ENCODE assay signal across 22 cellular contexts in genomic region chr9:134917431-134918373, GRCh38. TPM values are rescaled to one million over a fixed set of nuclear protein-coding genes. Genes with fewer than 3 reads are reported as not detected.
DNase-seq lines count a peak whose midpoint lies in the region; ATAC-seq and TF ChIP-seq lines count a peak whose summit lies in the region.
"Had no signal": no experiment of that assay in that cellular context is flagged by ENCODE, and none has a peak within 500 bp of the region (broad histone marks: within the 10 kb centered on the region; RNA-seq: fewer than 3 reads in every experiment).

TSS of gene FCN1 (minus strand) at chr9:134917912. CDS start at chr9:134917871, 41 bp downstream.

- ATAC-seq in right cardiac atrium (no peak), GM18517 (IDR thresholded peaks at IDR 0.05; ENCODE audit: unreplicated experiment) (no peak), GM19397 (IDR thresholded peaks at IDR 0.05; ENCODE audit: unreplicated experiment) (no peak), GM21576 (IDR thresholded peaks at IDR 0.05; ENCODE audit: unreplicated experiment) (no peak)
- no peak for ATAC-seq in naive thymus-derived CD4-positive, alpha-beta T cell
- ATAC-seq: activated naive CD4-positive, alpha-beta T cell treated with anti-CD3 and anti-CD28 coated beads, Interleukin-2, amount 50 U/mL, for 72 hours; body of pancreas; stimulated activated naive CD8-positive, alpha-beta T cell treated with anti-CD3 and anti-CD28 coated beads, Interleukin-15, Interleukin-2, amounts not matched to agents 100 U/mL and 50 U/mL, for 24 hours had no signal

- peaks cover 10% of the 10 kb centered on the region for H3K9me3 Mint-ChIP-seq in osteocyte (ENCODE audit: unreplicated experiment)
- H3K9me3 Mint-ChIP-seq in naive thymus-derived CD4-positive, alpha-beta T cell, result peaks cover 3 to 27% (median 6%) of the 10 kb centered on the region in 11 donors

- H3K9me3 ChIP-seq in BLaER1 treated with 17β-estradiol and CSF1 and Interleukin-3, amounts not matched to agents 10 nM and 100 nM (replicated peaks in 1 of 11), result peaks cover 13 to 39% (median 21%) of the 10 kb centered on the region in 11 experiments
- H3K9me3 ChIP-seq in right cardiac atrium (ENCODE audit: control insufficient read depth, low read length), result no peaks in the 10 kb centered on the region
- no peaks in the 10 kb centered on the region for H3K9me3 ChIP-seq in naive thymus-derived CD4-positive, alpha-beta T cell (ENCODE audit: control insufficient read depth in 2 of 3, low read length in 3 of 3)
- H3K9me3 ChIP-seq: vagina had no signal

- H3K9ac ChIP-seq in BLaER1 treated with 17β-estradiol and CSF1 and Interleukin-3, amounts not matched to agents 10 nM and 100 nM, result peak within 1 kb of the TSS in 10 of 11 experiments; percentile 34 to 92 (median 81); a peak in 19 of 22 replicates
- H3K9ac ChIP-seq: GM23248 had no signal

- intact Hi-C loops in right cardiac atrium (cut with DNase I), result no loop called here
- intact Hi-C loops in naive thymus-derived CD4-positive, alpha-beta T cell (cut with micrococcal nuclease), result no loop called here

- no peak within 1 kb of the TSS for H3K4me3 Mint-ChIP-seq in osteocyte (ENCODE audit: unreplicated experiment)
- H3K4me3 Mint-ChIP-seq in naive thymus-derived CD4-positive, alpha-beta T cell, result no peak within 1 kb of the TSS
- H3K4me3 Mint-ChIP-seq: nephron progenitor cell had no signal

- H3K27ac ChIP-seq in BLaER1 treated with 17β-estradiol and CSF1 and Interleukin-3, amounts not matched to agents 10 nM and 100 nM, result peak within 1 kb of the TSS in 10 of 11 experiments; percentile 38 to 98 (median 92); a peak in 19 of 22 replicates
- no peak within 1 kb of the TSS for H3K27ac ChIP-seq in right cardiac atrium (ENCODE audit: low read length)
- no peak within 1 kb of the TSS for H3K27ac ChIP-seq in naive thymus-derived CD4-positive, alpha-beta T cell (ENCODE audit: low read depth, low read length)
- H3K27ac ChIP-seq: body of pancreas, GM23248, vagina had no signal

- peaks cover 0 to 50% (median 0%) of the 10 kb centered on the region in 11 experiments; a peak in 4 of 22 replicates for H3K27me3 ChIP-seq in BLaER1 treated with 17β-estradiol and CSF1 and Interleukin-3, amounts not matched to agents 10 nM and 100 nM
- H3K27me3 ChIP-seq in right cardiac atrium (ENCODE audit: control insufficient read depth, insufficient read depth), result no peaks in the 10 kb centered on the region
- no peaks in the 10 kb centered on the region for H3K27me3 ChIP-seq in naive thymus-derived CD4-positive, alpha-beta T cell (ENCODE audit: control insufficient read depth in 2 of 2, insufficient read depth in 2 of 2, low read length in 2 of 2)
- H3K27me3 ChIP-seq: body of pancreas, vagina had no signal

- H3K4me1 Mint-ChIP-seq in osteocyte (ENCODE audit: unreplicated experiment), result no peaks in the 10 kb centered on the region
- peaks cover 0 to 3% (median 0%) of the 10 kb centered on the region in 7 donors for H3K4me1 Mint-ChIP-seq in naive thymus-derived CD4-positive, alpha-beta T cell

- WGBS in right cardiac atrium, result 71% methylated on average over 11 of the region's 11 CpGs

- no peak for TF ChIP-seq CTCF in osteocyte (IDR thresholded peaks at IDR 0.05)

- peaks cover 0 to 32% (median 0%) of the 10 kb centered on the region in 11 experiments; a peak in 9 of 22 replicates for H3K36me3 ChIP-seq in BLaER1 treated with 17β-estradiol and CSF1 and Interleukin-3, amounts not matched to agents 10 nM and 100 nM
- no peaks in the 10 kb centered on the region for H3K36me3 ChIP-seq in naive thymus-derived CD4-positive, alpha-beta T cell (ENCODE audit: control insufficient read depth in 2 of 3, insufficient read depth in 3 of 3, low read length in 3 of 3)
- H3K36me3 ChIP-seq: vagina had no signal

- CTCF ChIA-PET in naive thymus-derived CD4-positive, alpha-beta T cell (lab: Charles Lee), result no interaction called here

- H3K4me1 ChIP-seq in BLaER1 treated with 17β-estradiol and CSF1 and Interleukin-3, amounts not matched to agents 10 nM and 100 nM, result peaks cover 40 to 94% (median 73%) of the 10 kb centered on the region in 10 experiments
- H3K4me1 ChIP-seq in right cardiac atrium (ENCODE audit: control insufficient read depth, insufficient read depth, low read length), result no peaks in the 10 kb centered on the region
- no peaks in the 10 kb centered on the region for H3K4me1 ChIP-seq in naive thymus-derived CD4-positive, alpha-beta T cell (ENCODE audit: control insufficient read depth in 2 of 2, insufficient read depth in 2 of 2, low read length in 2 of 2)
- H3K4me1 ChIP-seq: body of pancreas, vagina had no signal

- peaks cover 11% of the 10 kb centered on the region for H3K27me3 Mint-ChIP-seq in osteocyte (ENCODE audit: unreplicated experiment)
- H3K27me3 Mint-ChIP-seq in naive thymus-derived CD4-positive, alpha-beta T cell, result peaks cover 0 to 11% (median 4%) of the 10 kb centered on the region in 5 donors

- H3K4me2 ChIP-seq in BLaER1 treated with 17β-estradiol and CSF1 and Interleukin-3, amounts not matched to agents 10 nM and 100 nM, result peak within 1 kb of the TSS; percentile 71 to 99 (median 93)

- H3K36me3 Mint-ChIP-seq in osteocyte (ENCODE audit: unreplicated experiment), result no peaks in the 10 kb centered on the region
- peaks cover 0 to 3% (median 0%) of the 10 kb centered on the region in 5 donors for H3K36me3 Mint-ChIP-seq in naive thymus-derived CD4-positive, alpha-beta T cell

- H3K27ac Mint-ChIP-seq in osteocyte (ENCODE audit: unreplicated experiment), result no peak within 1 kb of the TSS
- H3K27ac Mint-ChIP-seq in naive thymus-derived CD4-positive, alpha-beta T cell, result no peak within 1 kb of the TSS
- H3K27ac Mint-ChIP-seq: activated naive CD4-positive, alpha-beta T cell treated with anti-CD3 and anti-CD28 coated beads, Interleukin-2, amount 50 U/mL, for 72 hours; nephron progenitor cell had no signal

- DNase-seq in NCI-H82 treated with DMSO at 0.1 percent for 48 hours (lab: John Stamatoyannopoulos, UW; ENCODE audit: unreplicated experiment) (peak; percentile 47), right cardiac atrium (peak in 2 of 3 donors; percentile 22 to 41), osteocyte (ENCODE audit: extremely low spot score, unreplicated experiment) (peak; percentile 74)
- DNase-seq in naive thymus-derived CD4-positive, alpha-beta T cell, result no peak
- DNase-seq: activated CD4-positive, alpha-beta T cell treated with anti-CD3 and anti-CD28 coated beads for 4 hours; body of pancreas; GM23248; mammary epithelial cell; NCI-H2029; NCI-H510A treated with DMSO at 0.1 percent for 48 hours; nephron progenitor cell; stimulated activated naive CD8-positive, alpha-beta T cell treated with anti-CD3 and anti-CD28 coated beads, Interleukin-15, Interleukin-2, amounts not matched to agents 100 U/mL and 50 U/mL, for 24 hours had no signal

- POLR2A ChIA-PET in naive thymus-derived CD4-positive, alpha-beta T cell (lab: Charles Lee), result no interaction called here

- H4K20me1 ChIP-seq in BLaER1 treated with 17β-estradiol and CSF1 and Interleukin-3, amounts not matched to agents 10 nM and 100 nM, result peaks cover 0 to 26% (median 0%) of the 10 kb centered on the region in 11 experiments; a peak in 2 of 22 replicates

- H3K4me3 ChIP-seq in BLaER1 treated with 17β-estradiol and CSF1 and Interleukin-3, amounts not matched to agents 10 nM and 100 nM, result peak within 1 kb of the TSS in 9 of 10 experiments; percentile 9 to 74 (median 59); a peak in 15 of 20 replicates
- no peak within 1 kb of the TSS for H3K4me3 ChIP-seq in right cardiac atrium (ENCODE audit: low read length)
- H3K4me3 ChIP-seq in naive thymus-derived CD4-positive, alpha-beta T cell (ENCODE audit: low read length), result no peak within 1 kb of the TSS
- H3K4me3 ChIP-seq: body of pancreas, GM23248, vagina had no signal

RNA-seq across cellular contexts. Expression of gene FCN1, which starts in this region (rescaled TPM):
- total RNA-seq in right cardiac atrium (1 to 10 TPM; 1.4 to 6.0 (median 3.0) TPM), osteocyte (not detected in 2 replicates)
- polyA plus RNA-seq in right cardiac atrium, result 1.7 TPM
- 100 to 1,000 TPM in 1 of 5 experiments, 10 to 100 TPM in 1, 1 to 10 TPM in 2, not detected in 1; 7.7 to 561 (median 53.8) TPM for total RNA-seq in naive thymus-derived CD4-positive, alpha-beta T cell
- 1 to 10 TPM; 2.1 to 3.2 TPM for polyA plus RNA-seq in naive thymus-derived CD4-positive, alpha-beta T cell
- total RNA-seq: activated naive CD4-positive, alpha-beta T cell treated with anti-CD3 and anti-CD28 coated beads, Interleukin-2, amount 50 U/mL, for 72 hours; body of pancreas; dermis microvascular lymphatic vessel endothelial cell; epithelial cell of proximal tubule; GM23248; mammary epithelial cell; MCF 10A; SK-MEL-5 had no signal
- polyA plus RNA-seq: GM23248, mammary epithelial cell had no signal

Comparison
In these comparisons a context has a peak if more than half of its experiments do, and no peak if none do; other contexts are left out.
1. Peak in DNase-seq in osteocyte; RNA of the gene not detected or under 1 TPM.
2. H3K27ac ChIP-seq: peak in BLaER1 treated with 17β-estradiol and CSF1 and Interleukin-3, amounts not matched to agents 10 nM and 100 nM (10 of 11); none in right cardiac atrium (single experiment) and naive thymus-derived CD4-positive, alpha-beta T cell (single experiment).
3. H3K4me3 ChIP-seq: peak in BLaER1 treated with 17β-estradiol and CSF1 and Interleukin-3, amounts not matched to agents 10 nM and 100 nM (9 of 10); none in right cardiac atrium (single experiment) and naive thymus-derived CD4-positive, alpha-beta T cell (single experiment).
4. DNase-seq: peak in NCI-H82 treated with DMSO at 0.1 percent for 48 hours (single experiment) and right cardiac atrium (2 of 3); none in naive thymus-derived CD4-positive, alpha-beta T cell (0 of 9).